ENCODE assay signal across 8 cellular contexts in the genomic region with DNA sequence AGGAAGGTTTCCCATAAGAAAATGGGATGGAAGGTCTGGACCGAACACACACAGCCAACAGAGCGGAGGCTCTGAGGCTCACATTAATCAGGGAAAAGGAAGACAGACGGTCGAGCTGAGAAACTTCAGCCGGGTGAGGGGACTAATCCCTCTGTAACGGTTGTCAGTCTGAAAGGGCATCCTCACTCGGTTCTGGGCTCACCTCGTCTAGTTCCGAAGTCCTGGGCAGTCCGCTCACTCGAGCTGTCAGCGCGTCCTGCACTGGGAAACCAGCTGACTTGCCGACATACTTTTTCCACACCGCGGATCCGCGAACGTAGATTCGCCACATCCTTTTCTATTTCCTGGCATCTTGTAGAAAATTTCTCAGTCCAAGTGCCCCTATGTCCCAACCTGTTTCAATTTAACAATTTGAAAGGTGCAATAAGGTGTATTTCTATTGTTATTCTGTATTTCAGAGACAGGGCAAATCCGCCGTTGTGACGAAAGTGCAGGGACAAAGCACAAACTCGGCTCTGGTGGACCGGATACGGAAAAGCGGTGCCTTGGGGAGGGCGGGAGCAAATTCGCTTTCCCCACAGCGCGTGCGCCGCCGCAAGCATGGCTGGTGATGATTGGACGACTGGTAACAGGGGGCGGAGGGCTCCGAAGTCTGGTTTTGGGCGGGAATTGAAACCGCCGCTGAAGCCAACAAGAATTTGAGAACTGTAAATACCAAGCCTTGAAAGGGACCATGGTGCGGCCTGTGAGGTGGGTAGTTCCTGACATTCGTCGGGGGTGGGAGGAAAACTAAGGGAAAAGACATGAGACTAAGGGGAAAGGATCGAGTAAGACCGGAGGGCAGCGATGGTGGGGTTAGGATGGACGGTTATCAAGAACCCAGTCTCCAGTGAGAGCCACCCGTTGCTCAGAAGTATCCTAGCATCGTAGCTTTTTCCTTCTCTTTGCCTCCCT. TPM values are rescaled to one million over a fixed set of nuclear protein-coding genes. Genes with fewer than 3 reads are reported as not detected.
DNase-seq lines count a peak whose midpoint lies in the region; ATAC-seq and TF ChIP-seq lines count a peak whose summit lies in the region.

A gene with protein sequence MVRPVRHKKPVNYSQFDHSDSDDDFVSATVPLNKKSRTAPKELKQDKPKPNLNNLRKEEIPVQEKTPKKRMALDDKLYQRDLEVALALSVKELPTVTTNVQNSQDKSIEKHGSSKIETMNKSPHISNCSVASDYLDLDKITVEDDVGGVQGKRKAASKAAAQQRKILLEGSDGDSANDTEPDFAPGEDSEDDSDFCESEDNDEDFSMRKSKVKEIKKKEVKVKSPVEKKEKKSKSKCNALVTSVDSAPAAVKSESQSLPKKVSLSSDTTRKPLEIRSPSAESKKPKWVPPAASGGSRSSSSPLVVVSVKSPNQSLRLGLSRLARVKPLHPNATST (plus strand): TSS at position 684 of the 954 bp plus-strand sequence. CDS start 50 bp downstream, at position 734.

- ATAC-seq in GM21619 (IDR thresholded peaks at IDR 0.05; ENCODE audit: unreplicated experiment) = peak; percentile 83

- H4K20me1 ChIP-seq in PC-9 (ENCODE audit: insufficient read depth) = peaks cover 4% of the 10 kb centered on the region; the same call in 1 of the 2 replicates

- POLR2A ChIA-PET in PC-9 (lab: Charles Lee; ENCODE audit: unreplicated experiment) = interaction anchor here (0.6 kb wide), 1 partner anchor 319 kb away, joined by 4 read pairs; no protein-coding TSS in a partner anchor

- CTCF ChIA-PET in PC-9 (lab: Charles Lee) = interaction anchor here (0.6 kb wide), 1 partner anchor 311 kb away, joined by 3 read pairs; no protein-coding TSS in a partner anchor

- TF ChIP-seq CTCF in PC-9 (conservative IDR thresholded peaks at IDR 0.05) = no peak
- no peak for TF ChIP-seq CTCF in epithelial cell of proximal tubule (conservative IDR thresholded peaks at IDR 0.05; ENCODE audit: low read depth, low read length)

- DNase-seq in DMS114 treated with DMSO at 0.1 percent for 48 hours (lab: John Stamatoyannopoulos, UW; ENCODE audit: unreplicated experiment) = peak; percentile 95
- peak; percentile 97 for DNase-seq in Jurkat, Clone E6-1 (ENCODE audit: low read depth, low spot score)
- peak; percentile 93 to 96 for DNase-seq in PC-9
- peak; percentile 91 for DNase-seq in activated T-cell treated with anti-CD3 and anti-CD28 coated beads, Interleukin-2, amount 50 U/mL, for 1 hour
- DNase-seq in epithelial cell of proximal tubule (ENCODE audit: low read depth) = peak; percentile 95
- DNase-seq in mucosa of gallbladder (ENCODE audit: low spot score) = peak; percentile 97
- DNase-seq in stimulated activated CD8-positive, alpha-beta memory T cell treated with anti-CD3 and anti-CD28 coated beads, Interleukin-4, amount 100 ng/mL, for 4 hours (ENCODE audit: low read depth in 2 of 2, low spot score in 1 of 2) = peak; percentile 91 to 92

- peaks cover 20% of the 10 kb centered on the region for H3K4me1 ChIP-seq in PC-9 (replicated peaks; ENCODE audit: insufficient read depth)

- H3K4me2 ChIP-seq in PC-9 = peak within 1 kb of the TSS; percentile 93

- TSS peak; percentile 56 for BruUV-seq in PC-9 (replicated peaks; lab: Mats Ljungman, UMichigan)

- peak within 1 kb of the TSS; percentile 41; the same call in 1 of the 2 replicates for H3K27ac ChIP-seq in PC-9

- H3K79me2 ChIP-seq in PC-9 (ENCODE audit: low read depth) = peaks cover 44% of the 10 kb centered on the region

- 0 out of 2 replicates have a peak, but pooled peaks cover 3% of the 10 kb centered on the region for H3F3A ChIP-seq in PC-9 (ENCODE audit: insufficient read depth, low read depth)

- H3K36me3 ChIP-seq in PC-9 (ENCODE audit: low read depth) = no peaks in the 10 kb centered on the region

- H3K9me3 ChIP-seq in PC-9 (ENCODE audit: insufficient read depth, low read depth) = no peaks in the 10 kb centered on the region

- H2AFZ ChIP-seq in PC-9 = peak within 1 kb of the TSS; percentile 92

- H3K27me3 ChIP-seq in PC-9 (ENCODE audit: insufficient read depth, low read depth) = no peaks in the 10 kb centered on the region

- intact Hi-C loops in PC-9 (cut with micrococcal nuclease; ENCODE audit: unreplicated experiment) = loop anchor here (5.0 kb wide), 2 partner anchors 109 to 219 kb away; a partner anchor contains a TSS

- H3K9me2 ChIP-seq in PC-9 (ENCODE audit: insufficient read depth) = no peaks in the 10 kb centered on the region

- H3K4me3 ChIP-seq in Jurkat, Clone E6-1 (ENCODE audit: low read length) = peak within 1 kb of the TSS; percentile 96
- peak within 1 kb of the TSS; percentile 77 for H3K4me3 ChIP-seq in PC-9
- H3K4me3 ChIP-seq in epithelial cell of proximal tubule (ENCODE audit: low read depth, low read length) = peak within 1 kb of the TSS; percentile 97

RNA-seq across cellular contexts. Expression of the gene that starts here (rescaled TPM):
- 81.4 TPM for polyA plus RNA-seq in Jurkat, Clone E6-1 (2012; ENCODE audit: insufficient read depth, insufficient read length)
- total RNA-seq in PC-9 (2021) = 50.1 and 54.7 TPM in 2 replicates
- total RNA-seq in epithelial cell of proximal tubule = 36.8 and 62.7 TPM in 2 replicates
- 1.1 TPM for total RNA-seq in mucosa of gallbladder

Comparison
In these comparisons a context has a peak if more than half of its experiments do, and no peak if none do; other contexts are left out.
1. Peak in every context shown above with its lines: DNase-seq, ATAC-seq, H3K4me3 ChIP-seq and H3K27ac ChIP-seq.
2. RNA of the gene that starts here (total RNA-seq): 36.8 to 62.7 TPM in epithelial cell of proximal tubule and 50.1 to 54.7 TPM in PC-9; 1.1 TPM in mucosa of gallbladder (single experiment); every median in the first group is over 10 times any median in the second.